Comparison of ENCODE assay signal across 1 cellular context in genomic region chr7:17099083-17099973, GRCh38.
TF ChIP-seq lines count a peak whose summit lies in the region.

No MANE protein-coding gene starts in this region.

TF ChIP-seq in HepG2, 621 proteins besides CTCF, POLR2A, EP300 and RAD21 (continued from another document and continues in another):
- peak; percentile 96; the same call in 1 of the 2 replicates for TF ChIP-seq ZSCAN5A (CRISPR knock-in tag; IDR thresholded peaks at IDR 0.05; ENCODE audit: borderline replicate concordance)
- 0 out of 2 replicates have a peak, but pooled peaks have one; percentile 44 for TF ChIP-seq IRX3 (CRISPR knock-in tag; IDR thresholded peaks at IDR 0.05; ENCODE audit: borderline replicate concordance, low read depth)
- peak; percentile 79 for TF ChIP-seq ZNF142 (CRISPR knock-in tag; IDR thresholded peaks at IDR 0.05)
- peak; percentile 88 for TF ChIP-seq ZMYM3 (CRISPR knock-in tag; IDR thresholded peaks at IDR 0.05)
- TF ChIP-seq ZNF180 (CRISPR knock-in tag; IDR thresholded peaks at IDR 0.05; ENCODE audit: borderline replicate concordance, low read depth), result no peak
- TF ChIP-seq FOSL1 (CRISPR knock-in tag; IDR thresholded peaks at IDR 0.05; ENCODE audit: borderline replicate concordance), result peak; percentile 71; the same call in 1 of the 2 replicates
- peak; percentile 77; the same call in 1 of the 2 replicates for TF ChIP-seq ZBTB26 (CRISPR knock-in tag; IDR thresholded peaks at IDR 0.05; ENCODE audit: borderline replicate concordance)
- TF ChIP-seq ZNF83 (CRISPR knock-in tag; IDR thresholded peaks at IDR 0.05; ENCODE audit: borderline replicate concordance), result no peak
- TF ChIP-seq ZFP62 (CRISPR knock-in tag; IDR thresholded peaks at IDR 0.05), result no peak
- TF ChIP-seq ZNF12 (CRISPR knock-in tag; IDR thresholded peaks at IDR 0.05), result peak; percentile 78
- peak; percentile 65; the same call in 1 of the 2 replicates for TF ChIP-seq ZNF782 (CRISPR knock-in tag; IDR thresholded peaks at IDR 0.05; ENCODE audit: borderline replicate concordance)
- no peak for TF ChIP-seq NRL (CRISPR knock-in tag; IDR thresholded peaks at IDR 0.05; ENCODE audit: borderline replicate concordance)
- TF ChIP-seq, protein P1, sequence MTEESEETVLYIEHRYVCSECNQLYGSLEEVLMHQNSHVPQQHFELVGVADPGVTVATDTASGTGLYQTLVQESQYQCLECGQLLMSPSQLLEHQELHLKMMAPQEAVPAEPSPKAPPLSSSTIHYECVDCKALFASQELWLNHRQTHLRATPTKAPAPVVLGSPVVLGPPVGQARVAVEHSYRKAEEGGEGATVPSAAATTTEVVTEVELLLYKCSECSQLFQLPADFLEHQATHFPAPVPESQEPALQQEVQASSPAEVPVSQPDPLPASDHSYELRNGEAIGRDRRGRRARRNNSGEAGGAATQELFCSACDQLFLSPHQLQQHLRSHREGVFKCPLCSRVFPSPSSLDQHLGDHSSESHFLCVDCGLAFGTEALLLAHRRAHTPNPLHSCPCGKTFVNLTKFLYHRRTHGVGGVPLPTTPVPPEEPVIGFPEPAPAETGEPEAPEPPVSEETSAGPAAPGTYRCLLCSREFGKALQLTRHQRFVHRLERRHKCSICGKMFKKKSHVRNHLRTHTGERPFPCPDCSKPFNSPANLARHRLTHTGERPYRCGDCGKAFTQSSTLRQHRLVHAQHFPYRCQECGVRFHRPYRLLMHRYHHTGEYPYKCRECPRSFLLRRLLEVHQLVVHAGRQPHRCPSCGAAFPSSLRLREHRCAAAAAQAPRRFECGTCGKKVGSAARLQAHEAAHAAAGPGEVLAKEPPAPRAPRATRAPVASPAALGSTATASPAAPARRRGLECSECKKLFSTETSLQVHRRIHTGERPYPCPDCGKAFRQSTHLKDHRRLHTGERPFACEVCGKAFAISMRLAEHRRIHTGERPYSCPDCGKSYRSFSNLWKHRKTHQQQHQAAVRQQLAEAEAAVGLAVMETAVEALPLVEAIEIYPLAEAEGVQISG (CRISPR knock-in tag; IDR thresholded peaks at IDR 0.05), result peak; percentile 76; the same call in 1 of the 2 replicates
- TF ChIP-seq, protein P2, sequence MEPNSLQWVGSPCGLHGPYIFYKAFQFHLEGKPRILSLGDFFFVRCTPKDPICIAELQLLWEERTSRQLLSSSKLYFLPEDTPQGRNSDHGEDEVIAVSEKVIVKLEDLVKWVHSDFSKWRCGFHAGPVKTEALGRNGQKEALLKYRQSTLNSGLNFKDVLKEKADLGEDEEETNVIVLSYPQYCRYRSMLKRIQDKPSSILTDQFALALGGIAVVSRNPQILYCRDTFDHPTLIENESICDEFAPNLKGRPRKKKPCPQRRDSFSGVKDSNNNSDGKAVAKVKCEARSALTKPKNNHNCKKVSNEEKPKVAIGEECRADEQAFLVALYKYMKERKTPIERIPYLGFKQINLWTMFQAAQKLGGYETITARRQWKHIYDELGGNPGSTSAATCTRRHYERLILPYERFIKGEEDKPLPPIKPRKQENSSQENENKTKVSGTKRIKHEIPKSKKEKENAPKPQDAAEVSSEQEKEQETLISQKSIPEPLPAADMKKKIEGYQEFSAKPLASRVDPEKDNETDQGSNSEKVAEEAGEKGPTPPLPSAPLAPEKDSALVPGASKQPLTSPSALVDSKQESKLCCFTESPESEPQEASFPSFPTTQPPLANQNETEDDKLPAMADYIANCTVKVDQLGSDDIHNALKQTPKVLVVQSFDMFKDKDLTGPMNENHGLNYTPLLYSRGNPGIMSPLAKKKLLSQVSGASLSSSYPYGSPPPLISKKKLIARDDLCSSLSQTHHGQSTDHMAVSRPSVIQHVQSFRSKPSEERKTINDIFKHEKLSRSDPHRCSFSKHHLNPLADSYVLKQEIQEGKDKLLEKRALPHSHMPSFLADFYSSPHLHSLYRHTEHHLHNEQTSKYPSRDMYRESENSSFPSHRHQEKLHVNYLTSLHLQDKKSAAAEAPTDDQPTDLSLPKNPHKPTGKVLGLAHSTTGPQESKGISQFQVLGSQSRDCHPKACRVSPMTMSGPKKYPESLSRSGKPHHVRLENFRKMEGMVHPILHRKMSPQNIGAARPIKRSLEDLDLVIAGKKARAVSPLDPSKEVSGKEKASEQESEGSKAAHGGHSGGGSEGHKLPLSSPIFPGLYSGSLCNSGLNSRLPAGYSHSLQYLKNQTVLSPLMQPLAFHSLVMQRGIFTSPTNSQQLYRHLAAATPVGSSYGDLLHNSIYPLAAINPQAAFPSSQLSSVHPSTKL (CRISPR knock-in tag; IDR thresholded peaks at IDR 0.05), result peak; percentile 100
- TF ChIP-seq THAP8 (CRISPR knock-in tag; IDR thresholded peaks at IDR 0.05; ENCODE audit: borderline replicate concordance), result no peak
- TF ChIP-seq GABPB1 (CRISPR knock-in tag; IDR thresholded peaks at IDR 0.05), result peak; percentile 42; the same call in 1 of the 2 replicates
- peak; percentile 99 for TF ChIP-seq CBX5 (CRISPR knock-in tag; IDR thresholded peaks at IDR 0.05; ENCODE audit: borderline replicate concordance)
- TF ChIP-seq CHD4 (IDR thresholded peaks at IDR 0.05; ENCODE audit: borderline replicate concordance, low read length), result peak; percentile 75; the same call in 1 of the 2 replicates
- no peak for TF ChIP-seq MAZ (IDR thresholded peaks at IDR 0.05; ENCODE audit: borderline replicate concordance, low read depth, low read length)
- TF ChIP-seq MAZ (CRISPR knock-in tag; IDR thresholded peaks at IDR 0.05; ENCODE audit: low read depth), result peak; percentile 77
- TF ChIP-seq SATB2 (CRISPR knock-in tag; IDR thresholded peaks at IDR 0.05), result peak; percentile 72; the same call in 1 of the 2 replicates
- TF ChIP-seq HMGA1 (CRISPR knock-in tag; conservative IDR thresholded peaks at IDR 0.05), result no peak
- TF ChIP-seq ZNF530 (CRISPR knock-in tag; IDR thresholded peaks at IDR 0.05; ENCODE audit: low read depth), result no peak
- TF ChIP-seq ZNF878 (CRISPR knock-in tag; IDR thresholded peaks at IDR 0.05), result peak; percentile 96
- no peak for TF ChIP-seq ZNF318 (CRISPR knock-in tag; IDR thresholded peaks at IDR 0.05)
